In genomic region chr9:98998441-98999151, GRCh38 we compare ENCODE assay signal across 8 cellular contexts. TPM values are rescaled to one million over a fixed set of nuclear protein-coding genes. Genes with fewer than 3 reads are reported as not detected.
DNase-seq lines count a peak whose midpoint lies in the region; ATAC-seq and TF ChIP-seq lines count a peak whose summit lies in the region.

No MANE protein-coding gene starts in this region.

- no peak overlapping the region for H3K4me3 ChIP-seq in DOHH2 (ENCODE audit: low read length)
- no peak overlapping the region for H3K4me3 ChIP-seq in neutrophil (ENCODE audit: low read depth in 1 of 2, low read length in 1 of 2)
- H3K4me3 ChIP-seq in thoracic aorta, result peak overlapping the region; percentile 53

- H3K9me2 ChIP-seq in DOHH2 (replicated peaks; ENCODE audit: control insufficient read depth, low read length), result no peaks in the 10 kb centered on the region

- H3K9me3 ChIP-seq in DOHH2 (ENCODE audit: control insufficient read depth, insufficient read depth, low read length), result no peaks in the 10 kb centered on the region
- no peaks in the 10 kb centered on the region for H3K9me3 ChIP-seq in neutrophil
- H3K9me3 ChIP-seq in thoracic aorta, result no peaks in the 10 kb centered on the region

- peaks cover 15% of the 10 kb centered on the region for H3K4me1 Mint-ChIP-seq in activated T-helper 2 cell treated with anti-CD3 and anti-CD28 coated beads, Interferon-gamma antibody, Interleukin-2, Interleukin-4, amounts not matched to agents 10 μg/mL and 5 μg/mL and 100 μg/mL, durations not matched to agents 14 hours and 24 hours and 36 hours (ENCODE audit: low read depth)

- no peaks in the 10 kb centered on the region for H3K36me3 ChIP-seq in DOHH2 (ENCODE audit: control insufficient read depth, low read length)
- H3K36me3 ChIP-seq in neutrophil, result no peaks in the 10 kb centered on the region
- no peaks in the 10 kb centered on the region for H3K36me3 ChIP-seq in thoracic aorta

- H3K27me3 Mint-ChIP-seq in activated T-helper 2 cell treated with anti-CD3 and anti-CD28 coated beads, Interferon-gamma antibody, Interleukin-2, Interleukin-4, amounts not matched to agents 10 μg/mL and 5 μg/mL and 100 μg/mL, durations not matched to agents 14 hours and 24 hours and 36 hours (ENCODE audit: low read depth), result peaks cover 16% of the 10 kb centered on the region

- TF ChIP-seq CTCF in DOHH2 (IDR thresholded peaks at IDR 0.05; ENCODE audit: low read depth, low read length, poor library complexity, severe bottlenecking), result peak; percentile 97
- peak; percentile 67 for TF ChIP-seq CTCF in neutrophil (IDR thresholded peaks at IDR 0.05)
- peak; percentile 89 for TF ChIP-seq CTCF in thoracic aorta (IDR thresholded peaks at IDR 0.05)

- peak; percentile 80 for DNase-seq in HEK293T (ENCODE audit: extremely low spot score)
- DNase-seq in OCI-M1 (lab: John Stamatoyannopoulos, UW), result peak; percentile 82
- peak; percentile 39 for DNase-seq in activated T-helper 2 cell treated with anti-CD3 and anti-CD28 coated beads, Interferon-gamma antibody, Interleukin-2, Interleukin-4, amounts not matched to agents 10 μg/mL and 5 μg/mL and 100 μg/mL, durations not matched to agents 14 hours and 24 hours and 36 hours (ENCODE audit: low spot score)
- peak; percentile 43 for DNase-seq in foreskin melanocyte
- DNase-seq in thoracic aorta (ENCODE audit: low spot score), result no peak

- H3F3A ChIP-seq in DOHH2 (ENCODE audit: control insufficient read depth, insufficient read depth), result no peaks in the 10 kb centered on the region

- H3K9me3 Mint-ChIP-seq in activated T-helper 2 cell treated with anti-CD3 and anti-CD28 coated beads, Interferon-gamma antibody, Interleukin-2, Interleukin-4, amounts not matched to agents 10 μg/mL and 5 μg/mL and 100 μg/mL, durations not matched to agents 14 hours and 24 hours and 36 hours, result no peaks in the 10 kb centered on the region

- H3K4me2 ChIP-seq in DOHH2 (ENCODE audit: low read length), result no peak overlapping the region

- H3K4me1 ChIP-seq in DOHH2 (ENCODE audit: control insufficient read depth, low read length) (peaks cover 5% of the 10 kb centered on the region), neutrophil (ENCODE audit: control insufficient read depth in 1 of 2, insufficient read depth in 1 of 2, low read depth in 1 of 2, low read length in 1 of 2) (peaks cover 0 to 3% of the 10 kb centered on the region in 2 experiments), thoracic aorta (ENCODE audit: control insufficient read depth in 1 of 2, low read depth in 2 of 2) (peaks cover 13 to 48% of the 10 kb centered on the region in 2 donors)

- H3K79me2 ChIP-seq in DOHH2 (ENCODE audit: control insufficient read depth, low read length), result no peaks in the 10 kb centered on the region

- peak; percentile 50 for ATAC-seq in thoracic aorta (ENCODE audit: insufficient number of reproducible peaks, low FRiP score, low read depth)
- no peak for ATAC-seq in GM21515 (IDR thresholded peaks at IDR 0.05; ENCODE audit: unreplicated experiment)

- H4K20me1 ChIP-seq in DOHH2 (ENCODE audit: control insufficient read depth, insufficient read depth, low read depth, low read length), result no peaks in the 10 kb centered on the region

- H3K4me3 Mint-ChIP-seq in activated T-helper 2 cell treated with anti-CD3 and anti-CD28 coated beads, Interferon-gamma antibody, Interleukin-2, Interleukin-4, amounts not matched to agents 10 μg/mL and 5 μg/mL and 100 μg/mL, durations not matched to agents 14 hours and 24 hours and 36 hours (ENCODE audit: low read depth), result no peak overlapping the region

- H3K27ac ChIP-seq in DOHH2 (ENCODE audit: low read depth, low read length), result no peak overlapping the region
- no peak overlapping the region for H3K27ac ChIP-seq in neutrophil
- peak overlapping the region; percentile 44 to 54 for H3K27ac ChIP-seq in thoracic aorta

- H3K36me3 Mint-ChIP-seq in activated T-helper 2 cell treated with anti-CD3 and anti-CD28 coated beads, Interferon-gamma antibody, Interleukin-2, Interleukin-4, amounts not matched to agents 10 μg/mL and 5 μg/mL and 100 μg/mL, durations not matched to agents 14 hours and 24 hours and 36 hours (ENCODE audit: low read depth), result no peaks in the 10 kb centered on the region

- intact Hi-C loops in activated T-helper 2 cell treated with anti-CD3 and anti-CD28 coated beads, Interferon-gamma antibody, Interleukin-2, Interleukin-4, amounts not matched to agents 10 μg/mL and 5 μg/mL and 100 μg/mL, durations not matched to agents 14 hours and 24 hours and 36 hours (cut with micrococcal nuclease), result loop anchor here (2.0 kb wide), 1 partner anchor 24 kb away; no protein-coding TSS in a partner anchor

- H3K27me3 ChIP-seq in DOHH2 (ENCODE audit: control insufficient read depth, low read length), result peaks cover 17% of the 10 kb centered on the region
- H3K27me3 ChIP-seq in neutrophil, result peaks cover 74% of the 10 kb centered on the region
- H3K27me3 ChIP-seq in thoracic aorta (replicated peaks; ENCODE audit: insufficient read depth), result no peaks in the 10 kb centered on the region

- H3K27ac Mint-ChIP-seq in activated T-helper 2 cell treated with anti-CD3 and anti-CD28 coated beads, Interferon-gamma antibody, Interleukin-2, Interleukin-4, amounts not matched to agents 10 μg/mL and 5 μg/mL and 100 μg/mL, durations not matched to agents 14 hours and 24 hours and 36 hours, result no peak overlapping the region

- CTCF ChIA-PET in HEK293T (lab: Yijun Ruan, JAX), result interaction anchor here (0.6 to 2.0 kb wide), 10 partner anchors 10 to 192 kb away, joined by 3 to 18 read pairs (median 4); partner anchors contain the start of gene GALNT12

- POLR2A ChIA-PET in HEK293T (lab: Yijun Ruan, JAX), result interaction anchor here (0.5 kb wide), 1 partner anchor 151 kb away, joined by 3 read pairs; no protein-coding TSS in a partner anchor

TF ChIP-seq in HEK293T, 16 proteins besides CTCF, POLR2A, EP300 and RAD21:
- TF ChIP-seq LEF1 (IDR thresholded peaks at IDR 0.05; ENCODE audit: borderline replicate concordance) (no peak), ELF4 (IDR thresholded peaks at IDR 0.05) (no peak), SUZ12 (IDR thresholded peaks at IDR 0.05) (no peak), TARDBP (IDR thresholded peaks at IDR 0.05) (no peak), L3MBTL2 (conservative IDR thresholded peaks at IDR 0.05) (no peak), BHLHE40 (IDR thresholded peaks at IDR 0.05; ENCODE audit: borderline replicate concordance) (no peak), ARNT (IDR thresholded peaks at IDR 0.05) (no peak), ZNF384 (IDR thresholded peaks at IDR 0.05) (no peak), NFRKB (IDR thresholded peaks at IDR 0.05) (no peak), FOXK2 (IDR thresholded peaks at IDR 0.05) (no peak), FOXM1 (IDR thresholded peaks at IDR 0.05; ENCODE audit: borderline replicate concordance) (no peak)
TF ChIP-seq in HEK293T: peak in this region for 0.

RNA-seq across cellular contexts. Expression of gene COL15A1, which starts 54.9 kb away (rescaled TPM):
- not detected in 2 replicates for total RNA-seq in activated T-helper 2 cell treated with anti-CD3 and anti-CD28 coated beads, Interferon-gamma antibody, Interleukin-2, Interleukin-4, amounts not matched to agents 10 μg/mL and 5 μg/mL and 100 μg/mL, durations not matched to agents 14 hours and 24 hours and 36 hours
- 10 to 100 TPM; 23.3 to 70.4 TPM for total RNA-seq in thoracic aorta

Comparison
In these comparisons a context has a peak if more than half of its experiments do, and no peak if none do; other contexts are left out.
1. H3K27ac ChIP-seq: peak in thoracic aorta (2 of 2); none in DOHH2 (single experiment) and neutrophil (single experiment).
2. RNA of gene COL15A1, which starts 54.9 kb away (total RNA-seq): 23.3 to 70.4 TPM in thoracic aorta; not detected in activated T-helper 2 cell treated with anti-CD3 and anti-CD28 coated beads, Interferon-gamma antibody, Interleukin-2, Interleukin-4, amounts not matched to agents 10 μg/mL and 5 μg/mL and 100 μg/mL, durations not matched to agents 14 hours and 24 hours and 36 hours; every median in the first group is over 10 times any median in the second.
3. Peak in every context shown above with its lines, with median percentiles within 50 percentile points of each other: CTCF ChIP-seq.